ENCODE assay signal across 2 cellular contexts in the genomic region with DNA sequence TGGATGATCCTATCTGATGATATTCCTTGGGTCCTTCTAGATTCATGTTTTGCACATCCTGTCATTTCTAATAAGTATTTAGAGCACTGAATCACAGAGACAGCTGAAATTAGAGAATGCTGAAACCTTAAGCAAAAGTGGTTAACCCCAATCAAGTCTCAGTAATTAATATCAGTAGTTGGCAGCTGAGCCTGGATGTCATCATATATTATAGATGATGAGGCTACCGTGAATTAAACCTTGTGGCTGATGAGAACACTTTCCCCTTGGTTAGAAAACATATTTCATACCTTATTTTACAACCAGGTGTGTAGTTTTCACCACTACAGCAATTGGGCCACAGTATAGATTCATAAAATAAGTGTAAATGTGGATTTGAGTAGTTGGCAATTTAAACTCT.
TF ChIP-seq lines count a peak whose summit lies in the region.

No MANE protein-coding gene starts in this region.

TF ChIP-seq in SK-N-SH, 30 proteins besides CTCF, POLR2A, EP300 and RAD21 (continued from another document):
- TF ChIP-seq, protein P1, sequence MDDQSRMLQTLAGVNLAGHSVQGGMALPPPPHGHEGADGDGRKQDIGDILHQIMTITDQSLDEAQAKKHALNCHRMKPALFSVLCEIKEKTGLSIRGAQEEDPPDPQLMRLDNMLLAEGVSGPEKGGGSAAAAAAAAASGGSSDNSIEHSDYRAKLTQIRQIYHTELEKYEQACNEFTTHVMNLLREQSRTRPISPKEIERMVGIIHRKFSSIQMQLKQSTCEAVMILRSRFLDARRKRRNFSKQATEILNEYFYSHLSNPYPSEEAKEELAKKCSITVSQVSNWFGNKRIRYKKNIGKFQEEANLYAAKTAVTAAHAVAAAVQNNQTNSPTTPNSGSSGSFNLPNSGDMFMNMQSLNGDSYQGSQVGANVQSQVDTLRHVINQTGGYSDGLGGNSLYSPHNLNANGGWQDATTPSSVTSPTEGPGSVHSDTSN (IDR thresholded peaks at IDR 0.05) = peak; percentile 54
- no peak for TF ChIP-seq RXRA (IDR thresholded peaks at IDR 0.05; ENCODE audit: borderline replicate concordance, low read depth)
- TF ChIP-seq TEAD4 (IDR thresholded peaks at IDR 0.05; ENCODE audit: borderline replicate concordance, insufficient read depth) = no peak
- TF ChIP-seq GATA2 (CRISPR knock-in tag; IDR thresholded peaks at IDR 0.05) = no peak

TF ChIP-seq in SK-N-SH treated with all-trans-retinoic acid at 6 μM for 48 hours, 23 proteins besides CTCF, POLR2A, EP300 and RAD21 (continued from another document):
- no peak for TF ChIP-seq OSR1 (CRISPR knock-in tag; IDR thresholded peaks at IDR 0.05)
- no peak for TF ChIP-seq SNAI2 (CRISPR knock-in tag; IDR thresholded peaks at IDR 0.05)
- no peak for TF ChIP-seq ZNF70 (CRISPR knock-in tag; IDR thresholded peaks at IDR 0.05)
- TF ChIP-seq GLIS3 (CRISPR knock-in tag; IDR thresholded peaks at IDR 0.05) = no peak
- no peak for TF ChIP-seq ZNF565 (CRISPR knock-in tag; conservative IDR thresholded peaks at IDR 0.05; ENCODE audit: low read depth)
- no peak for TF ChIP-seq ESRRG (CRISPR knock-in tag; IDR thresholded peaks at IDR 0.05)
- TF ChIP-seq PPARA (CRISPR knock-in tag; IDR thresholded peaks at IDR 0.05; ENCODE audit: borderline replicate concordance) = no peak
- no peak for TF ChIP-seq ZC3H10 (CRISPR knock-in tag; IDR thresholded peaks at IDR 0.05)
- TF ChIP-seq, protein P2, sequence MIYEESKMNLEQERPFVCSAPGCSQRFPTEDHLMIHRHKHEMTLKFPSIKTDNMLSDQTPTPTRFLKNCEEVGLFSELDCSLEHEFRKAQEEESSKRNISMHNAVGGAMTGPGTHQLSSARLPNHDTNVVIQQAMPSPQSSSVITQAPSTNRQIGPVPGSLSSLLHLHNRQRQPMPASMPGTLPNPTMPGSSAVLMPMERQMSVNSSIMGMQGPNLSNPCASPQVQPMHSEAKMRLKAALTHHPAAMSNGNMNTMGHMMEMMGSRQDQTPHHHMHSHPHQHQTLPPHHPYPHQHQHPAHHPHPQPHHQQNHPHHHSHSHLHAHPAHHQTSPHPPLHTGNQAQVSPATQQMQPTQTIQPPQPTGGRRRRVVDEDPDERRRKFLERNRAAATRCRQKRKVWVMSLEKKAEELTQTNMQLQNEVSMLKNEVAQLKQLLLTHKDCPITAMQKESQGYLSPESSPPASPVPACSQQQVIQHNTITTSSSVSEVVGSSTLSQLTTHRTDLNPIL (CRISPR knock-in tag; IDR thresholded peaks at IDR 0.05; ENCODE audit: low read depth) = no peak
- no peak for TF ChIP-seq TOX (CRISPR knock-in tag; IDR thresholded peaks at IDR 0.05; ENCODE audit: borderline replicate concordance)
- TF ChIP-seq, protein P3, sequence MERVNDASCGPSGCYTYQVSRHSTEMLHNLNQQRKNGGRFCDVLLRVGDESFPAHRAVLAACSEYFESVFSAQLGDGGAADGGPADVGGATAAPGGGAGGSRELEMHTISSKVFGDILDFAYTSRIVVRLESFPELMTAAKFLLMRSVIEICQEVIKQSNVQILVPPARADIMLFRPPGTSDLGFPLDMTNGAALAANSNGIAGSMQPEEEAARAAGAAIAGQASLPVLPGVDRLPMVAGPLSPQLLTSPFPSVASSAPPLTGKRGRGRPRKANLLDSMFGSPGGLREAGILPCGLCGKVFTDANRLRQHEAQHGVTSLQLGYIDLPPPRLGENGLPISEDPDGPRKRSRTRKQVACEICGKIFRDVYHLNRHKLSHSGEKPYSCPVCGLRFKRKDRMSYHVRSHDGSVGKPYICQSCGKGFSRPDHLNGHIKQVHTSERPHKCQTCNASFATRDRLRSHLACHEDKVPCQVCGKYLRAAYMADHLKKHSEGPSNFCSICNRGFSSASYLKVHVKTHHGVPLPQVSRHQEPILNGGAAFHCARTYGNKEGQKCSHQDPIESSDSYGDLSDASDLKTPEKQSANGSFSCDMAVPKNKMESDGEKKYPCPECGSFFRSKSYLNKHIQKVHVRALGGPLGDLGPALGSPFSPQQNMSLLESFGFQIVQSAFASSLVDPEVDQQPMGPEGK (CRISPR knock-in tag; IDR thresholded peaks at IDR 0.05; ENCODE audit: borderline replicate concordance) = no peak
- TF ChIP-seq ZFP3 (CRISPR knock-in tag; IDR thresholded peaks at IDR 0.05) = no peak
- TF ChIP-seq ISL1 (CRISPR knock-in tag; IDR thresholded peaks at IDR 0.05) = no peak
TF ChIP-seq in SK-N-SH treated with all-trans-retinoic acid at 6 μM for 48 hours: peak in this region for 0.
